8 cellular contexts compared by ENCODE assay signal in the genomic region with DNA sequence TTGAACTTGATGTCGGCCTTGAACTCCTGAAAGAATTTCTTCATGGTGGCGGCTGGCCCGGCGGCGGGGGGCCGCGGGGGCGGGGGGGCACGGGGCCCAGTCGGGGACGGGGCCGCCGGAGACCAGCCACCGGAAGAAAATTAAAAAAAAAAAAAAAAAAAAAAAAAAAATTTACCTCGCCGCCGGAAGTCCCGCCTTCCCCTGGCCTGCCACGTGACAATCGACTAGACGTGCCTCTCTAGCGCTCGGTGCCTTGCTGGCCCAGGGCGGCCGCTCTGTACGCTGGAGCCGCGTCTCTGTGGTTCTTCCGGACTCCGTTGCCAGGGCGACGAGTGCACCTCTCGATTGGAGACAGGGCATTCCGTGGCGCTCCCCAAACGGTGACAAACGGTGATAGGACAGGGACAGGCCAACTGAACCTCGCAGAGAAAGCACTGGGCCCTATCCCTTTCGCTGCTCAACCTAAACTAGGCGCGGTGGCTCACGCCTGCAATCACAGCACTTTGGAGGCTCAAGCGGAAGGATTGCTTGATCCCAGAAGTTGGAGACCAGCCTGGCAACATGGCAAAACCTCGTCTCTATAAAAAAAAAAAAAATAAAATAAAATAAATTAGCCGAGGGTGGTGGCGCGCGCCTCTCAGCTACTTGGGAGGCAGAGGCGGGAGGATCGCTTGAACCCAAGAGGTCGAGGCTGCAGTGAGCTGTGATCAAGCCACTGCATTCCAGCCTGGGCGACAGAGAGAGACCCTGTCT. TPM values are rescaled to one million over a fixed set of nuclear protein-coding genes. Genes with fewer than 3 reads are reported as not detected.
DNase-seq lines count a peak whose midpoint lies in the region; ATAC-seq and TF ChIP-seq lines count a peak whose summit lies in the region.

A gene with protein sequence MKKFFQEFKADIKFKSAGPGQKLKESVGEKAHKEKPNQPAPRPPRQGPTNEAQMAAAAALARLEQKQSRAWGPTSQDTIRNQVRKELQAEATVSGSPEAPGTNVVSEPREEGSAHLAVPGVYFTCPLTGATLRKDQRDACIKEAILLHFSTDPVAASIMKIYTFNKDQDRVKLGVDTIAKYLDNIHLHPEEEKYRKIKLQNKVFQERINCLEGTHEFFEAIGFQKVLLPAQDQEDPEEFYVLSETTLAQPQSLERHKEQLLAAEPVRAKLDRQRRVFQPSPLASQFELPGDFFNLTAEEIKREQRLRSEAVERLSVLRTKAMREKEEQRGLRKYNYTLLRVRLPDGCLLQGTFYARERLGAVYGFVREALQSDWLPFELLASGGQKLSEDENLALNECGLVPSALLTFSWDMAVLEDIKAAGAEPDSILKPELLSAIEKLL (minus strand): TSS at position 141 of the 753 bp plus-strand sequence. CDS start 97 bp downstream, at position 44.

- H3K36me3 Mint-ChIP-seq in activated CD4-positive, alpha-beta memory T cell treated with anti-CD3 and anti-CD28 coated beads for 36 hours: peaks cover 4% of the 10 kb centered on the region

- CTCF ChIA-PET in activated CD4-positive, alpha-beta memory T cell treated with anti-CD3 and anti-CD28 coated beads for 36 hours (lab: Charles Lee): interaction anchor here (0.8 kb wide), 1 partner anchor 67 kb away, joined by 3 read pairs; no protein-coding TSS in a partner anchor

- H3K27ac Mint-ChIP-seq in activated CD4-positive, alpha-beta memory T cell treated with anti-CD3 and anti-CD28 coated beads for 36 hours: peak within 1 kb of the TSS; percentile 82

- H3K4me1 Mint-ChIP-seq in activated CD4-positive, alpha-beta memory T cell treated with anti-CD3 and anti-CD28 coated beads for 36 hours (ENCODE audit: low read depth): peaks cover 19% of the 10 kb centered on the region

- POLR2A ChIA-PET in activated CD4-positive, alpha-beta memory T cell treated with anti-CD3 and anti-CD28 coated beads for 36 hours (lab: Charles Lee): interaction anchor here (2.5 kb wide), 1 partner anchor 13 kb away, joined by 14 read pairs; a partner anchor contains a TSS

- 11% methylated on average over 36 of the region's 52 CpGs for WGBS in right lobe of liver (ENCODE audit: insufficient coverage, low coverage, low lambda C conversion rate, missing lambda C conversion rate)

- no peaks in the 10 kb centered on the region for H3K27me3 ChIP-seq in duodenal mucosa (ENCODE audit: control insufficient read depth in 1 of 2, insufficient read depth in 2 of 2, low read length in 2 of 2)
- no peaks in the 10 kb centered on the region for H3K27me3 ChIP-seq in right lobe of liver

- H3K9me3 Mint-ChIP-seq in activated CD4-positive, alpha-beta memory T cell treated with anti-CD3 and anti-CD28 coated beads for 36 hours: no peaks in the 10 kb centered on the region

- no peaks in the 10 kb centered on the region for H3K9me3 ChIP-seq in duodenal mucosa (ENCODE audit: control insufficient read depth in 1 of 2, low read length in 2 of 2)
- no peaks in the 10 kb centered on the region for H3K9me3 ChIP-seq in right lobe of liver

- peak; percentile 63 for ATAC-seq in GM19438 (IDR thresholded peaks at IDR 0.05; ENCODE audit: low read depth, unreplicated experiment)
- ATAC-seq in HG03575 (IDR thresholded peaks at IDR 0.05; ENCODE audit: extremely low read depth, insufficient number of reproducible peaks, low FRiP score, unreplicated experiment): peak; percentile 46
- peak; percentile 94 to 97 (median 94) for ATAC-seq in right lobe of liver

- H3K27ac ChIP-seq in duodenal mucosa (ENCODE audit: low read depth, low read length) (peak within 1 kb of the TSS; percentile 73), right lobe of liver (peak within 1 kb of the TSS; percentile 57 to 73 (median 66))

- H3K4me3 Mint-ChIP-seq in activated CD4-positive, alpha-beta memory T cell treated with anti-CD3 and anti-CD28 coated beads for 36 hours: peak within 1 kb of the TSS; percentile 82

- TF ChIP-seq CTCF in right lobe of liver (IDR thresholded peaks at IDR 0.05): no peak

- DNase-seq in C1 segment of cervical spinal cord (lab: John Stamatoyannopoulos, UW): peak; percentile 48 to 99 (median 90)
- peak; percentile 74 for DNase-seq in NCI-H82 treated with DMSO at 0.1 percent for 48 hours (lab: John Stamatoyannopoulos, UW; ENCODE audit: unreplicated experiment)
- DNase-seq in activated CD4-positive, alpha-beta memory T cell treated with anti-CD3 and anti-CD28 coated beads for 36 hours: peak; percentile 99
- peak; percentile 98 to 99 (median 99) for DNase-seq in right lobe of liver
- peak; percentile 94 to 98 for DNase-seq in stimulated activated CD4-positive, alpha-beta T cell treated with anti-CD3 and anti-CD28 coated beads, Interleukin-4, amount 100 ng/mL, for 4 hours

- peaks cover 8 to 20% of the 10 kb centered on the region in 2 donors for H3K36me3 ChIP-seq in duodenal mucosa (ENCODE audit: control insufficient read depth in 1 of 2, insufficient read depth in 2 of 2, low read length in 2 of 2)
- peaks cover 0 to 13% (median 3%) of the 10 kb centered on the region in 4 donors for H3K36me3 ChIP-seq in right lobe of liver

- no peak for TF ChIP-seq POLR2A in right lobe of liver (IDR thresholded peaks at IDR 0.05)

- H3K4me3 ChIP-seq in duodenal mucosa (ENCODE audit: low read depth in 1 of 2, low read length in 2 of 2): peak within 1 kb of the TSS; percentile 89
- H3K4me3 ChIP-seq in right lobe of liver: peak within 1 kb of the TSS; percentile 62 to 66 (median 65)

- H3K4me1 ChIP-seq in duodenal mucosa (ENCODE audit: control insufficient read depth in 1 of 2, insufficient read depth in 2 of 2, low read length in 2 of 2) (peaks cover 8 to 18% of the 10 kb centered on the region in 2 donors), right lobe of liver (peaks cover 0 to 5% (median 0%) of the 10 kb centered on the region in 4 donors)

- intact Hi-C loops in activated CD4-positive, alpha-beta memory T cell treated with anti-CD3 and anti-CD28 coated beads for 36 hours (cut with micrococcal nuclease): loop anchor here (1.0 kb wide), 2 partner anchors 13 to 58 kb away; a partner anchor contains a TSS
- intact Hi-C loops in right lobe of liver (cut with DNase I): loop anchor here in 1 of 2 donors (10.0 kb wide), 1 partner anchor 53 kb away; a partner anchor contains a TSS

- H3K27me3 Mint-ChIP-seq in activated CD4-positive, alpha-beta memory T cell treated with anti-CD3 and anti-CD28 coated beads for 36 hours: no peaks in the 10 kb centered on the region

- H3K9ac ChIP-seq in duodenal mucosa (ENCODE audit: low read depth in 1 of 2, low read length in 2 of 2): peak within 1 kb of the TSS; percentile 63 to 68

RNA-seq across cellular contexts. Expression of the gene that starts here (rescaled TPM):
- total RNA-seq in activated CD4-positive, alpha-beta memory T cell treated with anti-CD3 and anti-CD28 coated beads for 36 hours: 10 to 100 TPM; 36.2 to 37.1 TPM
- total RNA-seq in right lobe of liver: 10 to 100 TPM; 47.2 to 79.1 (median 58.8) TPM

Comparison
In these comparisons a context has a peak if more than half of its experiments do, and no peak if none do; other contexts are left out.
1. Peak in every context shown above with its lines: DNase-seq, ATAC-seq, H3K4me3 ChIP-seq and H3K27ac ChIP-seq.